Comparison of ENCODE assay signal across 1 cellular context in the genomic region with DNA sequence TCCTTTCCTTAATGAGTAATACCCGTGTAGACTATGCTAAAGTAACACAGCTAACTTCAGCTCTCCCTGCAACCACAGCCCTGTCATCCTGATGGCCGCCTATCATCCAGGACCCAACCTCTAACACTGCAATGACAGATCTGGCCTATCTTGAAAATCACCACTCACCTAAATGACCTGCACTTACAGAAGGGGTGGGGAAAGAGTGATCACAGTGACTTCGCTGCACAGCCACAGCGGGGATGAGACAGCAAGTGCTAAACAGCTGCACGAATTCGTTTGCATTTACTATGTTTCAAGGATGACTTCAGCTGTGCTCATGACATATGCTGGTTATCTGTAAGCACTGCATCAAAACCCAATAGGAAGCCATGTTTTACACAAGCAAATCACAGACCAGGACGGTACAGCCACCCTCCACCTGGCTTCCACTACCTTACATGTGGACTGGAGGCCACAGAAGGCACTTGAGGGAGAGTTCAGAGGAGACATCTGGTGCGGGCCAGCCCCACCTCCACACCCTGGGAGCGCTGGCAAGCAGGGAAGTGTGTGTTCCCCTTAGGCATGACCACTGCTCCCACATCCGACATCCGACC.
TF ChIP-seq lines count a peak whose summit lies in the region.

No MANE protein-coding gene starts in this region.

TF ChIP-seq in H1, 55 proteins besides CTCF, POLR2A, EP300 and RAD21 (continued from another document):
- TF ChIP-seq, protein P1, sequence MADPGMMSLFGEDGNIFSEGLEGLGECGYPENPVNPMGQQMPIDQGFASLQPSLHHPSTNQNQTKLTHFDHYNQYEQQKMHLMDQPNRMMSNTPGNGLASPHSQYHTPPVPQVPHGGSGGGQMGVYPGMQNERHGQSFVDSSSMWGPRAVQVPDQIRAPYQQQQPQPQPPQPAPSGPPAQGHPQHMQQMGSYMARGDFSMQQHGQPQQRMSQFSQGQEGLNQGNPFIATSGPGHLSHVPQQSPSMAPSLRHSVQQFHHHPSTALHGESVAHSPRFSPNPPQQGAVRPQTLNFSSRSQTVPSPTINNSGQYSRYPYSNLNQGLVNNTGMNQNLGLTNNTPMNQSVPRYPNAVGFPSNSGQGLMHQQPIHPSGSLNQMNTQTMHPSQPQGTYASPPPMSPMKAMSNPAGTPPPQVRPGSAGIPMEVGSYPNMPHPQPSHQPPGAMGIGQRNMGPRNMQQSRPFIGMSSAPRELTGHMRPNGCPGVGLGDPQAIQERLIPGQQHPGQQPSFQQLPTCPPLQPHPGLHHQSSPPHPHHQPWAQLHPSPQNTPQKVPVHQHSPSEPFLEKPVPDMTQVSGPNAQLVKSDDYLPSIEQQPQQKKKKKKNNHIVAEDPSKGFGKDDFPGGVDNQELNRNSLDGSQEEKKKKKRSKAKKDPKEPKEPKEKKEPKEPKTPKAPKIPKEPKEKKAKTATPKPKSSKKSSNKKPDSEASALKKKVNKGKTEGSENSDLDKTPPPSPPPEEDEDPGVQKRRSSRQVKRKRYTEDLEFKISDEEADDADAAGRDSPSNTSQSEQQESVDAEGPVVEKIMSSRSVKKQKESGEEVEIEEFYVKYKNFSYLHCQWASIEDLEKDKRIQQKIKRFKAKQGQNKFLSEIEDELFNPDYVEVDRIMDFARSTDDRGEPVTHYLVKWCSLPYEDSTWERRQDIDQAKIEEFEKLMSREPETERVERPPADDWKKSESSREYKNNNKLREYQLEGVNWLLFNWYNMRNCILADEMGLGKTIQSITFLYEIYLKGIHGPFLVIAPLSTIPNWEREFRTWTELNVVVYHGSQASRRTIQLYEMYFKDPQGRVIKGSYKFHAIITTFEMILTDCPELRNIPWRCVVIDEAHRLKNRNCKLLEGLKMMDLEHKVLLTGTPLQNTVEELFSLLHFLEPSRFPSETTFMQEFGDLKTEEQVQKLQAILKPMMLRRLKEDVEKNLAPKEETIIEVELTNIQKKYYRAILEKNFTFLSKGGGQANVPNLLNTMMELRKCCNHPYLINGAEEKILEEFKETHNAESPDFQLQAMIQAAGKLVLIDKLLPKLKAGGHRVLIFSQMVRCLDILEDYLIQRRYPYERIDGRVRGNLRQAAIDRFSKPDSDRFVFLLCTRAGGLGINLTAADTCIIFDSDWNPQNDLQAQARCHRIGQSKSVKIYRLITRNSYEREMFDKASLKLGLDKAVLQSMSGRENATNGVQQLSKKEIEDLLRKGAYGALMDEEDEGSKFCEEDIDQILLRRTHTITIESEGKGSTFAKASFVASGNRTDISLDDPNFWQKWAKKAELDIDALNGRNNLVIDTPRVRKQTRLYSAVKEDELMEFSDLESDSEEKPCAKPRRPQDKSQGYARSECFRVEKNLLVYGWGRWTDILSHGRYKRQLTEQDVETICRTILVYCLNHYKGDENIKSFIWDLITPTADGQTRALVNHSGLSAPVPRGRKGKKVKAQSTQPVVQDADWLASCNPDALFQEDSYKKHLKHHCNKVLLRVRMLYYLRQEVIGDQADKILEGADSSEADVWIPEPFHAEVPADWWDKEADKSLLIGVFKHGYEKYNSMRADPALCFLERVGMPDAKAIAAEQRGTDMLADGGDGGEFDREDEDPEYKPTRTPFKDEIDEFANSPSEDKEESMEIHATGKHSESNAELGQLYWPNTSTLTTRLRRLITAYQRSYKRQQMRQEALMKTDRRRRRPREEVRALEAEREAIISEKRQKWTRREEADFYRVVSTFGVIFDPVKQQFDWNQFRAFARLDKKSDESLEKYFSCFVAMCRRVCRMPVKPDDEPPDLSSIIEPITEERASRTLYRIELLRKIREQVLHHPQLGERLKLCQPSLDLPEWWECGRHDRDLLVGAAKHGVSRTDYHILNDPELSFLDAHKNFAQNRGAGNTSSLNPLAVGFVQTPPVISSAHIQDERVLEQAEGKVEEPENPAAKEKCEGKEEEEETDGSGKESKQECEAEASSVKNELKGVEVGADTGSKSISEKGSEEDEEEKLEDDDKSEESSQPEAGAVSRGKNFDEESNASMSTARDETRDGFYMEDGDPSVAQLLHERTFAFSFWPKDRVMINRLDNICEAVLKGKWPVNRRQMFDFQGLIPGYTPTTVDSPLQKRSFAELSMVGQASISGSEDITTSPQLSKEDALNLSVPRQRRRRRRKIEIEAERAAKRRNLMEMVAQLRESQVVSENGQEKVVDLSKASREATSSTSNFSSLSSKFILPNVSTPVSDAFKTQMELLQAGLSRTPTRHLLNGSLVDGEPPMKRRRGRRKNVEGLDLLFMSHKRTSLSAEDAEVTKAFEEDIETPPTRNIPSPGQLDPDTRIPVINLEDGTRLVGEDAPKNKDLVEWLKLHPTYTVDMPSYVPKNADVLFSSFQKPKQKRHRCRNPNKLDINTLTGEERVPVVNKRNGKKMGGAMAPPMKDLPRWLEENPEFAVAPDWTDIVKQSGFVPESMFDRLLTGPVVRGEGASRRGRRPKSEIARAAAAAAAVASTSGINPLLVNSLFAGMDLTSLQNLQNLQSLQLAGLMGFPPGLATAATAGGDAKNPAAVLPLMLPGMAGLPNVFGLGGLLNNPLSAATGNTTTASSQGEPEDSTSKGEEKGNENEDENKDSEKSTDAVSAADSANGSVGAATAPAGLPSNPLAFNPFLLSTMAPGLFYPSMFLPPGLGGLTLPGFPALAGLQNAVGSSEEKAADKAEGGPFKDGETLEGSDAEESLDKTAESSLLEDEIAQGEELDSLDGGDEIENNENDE (IDR thresholded peaks at IDR 0.05; ENCODE audit: insufficient replicate concordance, low read length): no peak
